ENCODE assay signal across 8 cellular contexts in the genomic region with DNA sequence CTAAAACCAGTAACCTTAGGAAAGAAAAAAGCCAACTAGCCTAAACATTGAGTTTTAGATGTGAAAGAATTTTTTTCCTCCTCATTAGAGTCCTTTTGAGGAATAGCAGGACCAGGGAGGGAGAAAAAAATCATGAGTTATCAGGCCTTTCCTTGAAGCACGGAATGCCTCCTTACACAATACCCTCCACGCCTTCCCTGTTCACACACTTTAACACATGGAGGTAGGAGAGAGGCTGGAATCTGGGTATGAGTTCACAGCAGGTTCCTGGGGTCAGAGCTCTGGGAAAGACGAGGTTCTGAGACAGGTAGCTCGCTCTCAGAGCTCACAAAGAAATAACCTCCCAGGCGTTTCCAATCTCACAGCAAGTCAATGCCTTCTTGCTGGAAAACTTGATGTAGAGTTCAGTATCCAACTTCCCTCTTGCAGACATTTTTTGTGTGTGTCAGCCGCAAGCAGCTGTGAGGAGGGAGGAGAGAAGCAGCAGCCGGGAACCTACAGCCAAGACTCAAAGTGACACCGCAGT. TPM values are rescaled to one million over a fixed set of nuclear protein-coding genes. Genes with fewer than 3 reads are reported as not detected.
DNase-seq lines count a peak whose midpoint lies in the region; ATAC-seq and TF ChIP-seq lines count a peak whose summit lies in the region.

No MANE protein-coding gene starts in this region.

- peaks cover 36% of the 10 kb centered on the region for H3K9me3 Mint-ChIP-seq in activated T-helper 2 cell treated with anti-CD3 and anti-CD28 coated beads, Interferon-gamma antibody, Interleukin-2, Interleukin-4, amounts not matched to agents 10 μg/mL and 5 μg/mL and 100 μg/mL, durations not matched to agents 14 hours and 24 hours and 36 hours

- H3K27ac Mint-ChIP-seq in activated T-helper 2 cell treated with anti-CD3 and anti-CD28 coated beads, Interferon-gamma antibody, Interleukin-2, Interleukin-4, amounts not matched to agents 10 μg/mL and 5 μg/mL and 100 μg/mL, durations not matched to agents 14 hours and 24 hours and 36 hours = peak overlapping the region; percentile 88

- H2AFZ ChIP-seq in DND-41 (ENCODE audit: low read depth, low read length) = peak overlapping the region; percentile 98
- peak overlapping the region; percentile 97 for H2AFZ ChIP-seq in smooth muscle cell (ENCODE audit: low read depth)

- H3K4me1 ChIP-seq in DND-41 (ENCODE audit: insufficient read depth, low read length) (peaks cover 27% of the 10 kb centered on the region), iPS-18a (ENCODE audit: control insufficient read depth, low read depth, low read length) (no peaks in the 10 kb centered on the region), smooth muscle cell (ENCODE audit: low read depth) (peaks cover 10% of the 10 kb centered on the region)

- peak; percentile 49; the same call in 2 of the 3 replicates for ATAC-seq in DND-41 (ENCODE audit: insufficient read depth, low read depth)
- ATAC-seq in HG02973 (IDR thresholded peaks at IDR 0.05; ENCODE audit: unreplicated experiment) = peak; percentile 34
- ATAC-seq in GM18858 (IDR thresholded peaks at IDR 0.05; ENCODE audit: unreplicated experiment) = no peak

- H3K9ac ChIP-seq in DND-41 (ENCODE audit: low read depth, low read length) (peak overlapping the region; percentile 65), iPS-18a (ENCODE audit: low read length) (peak overlapping the region; percentile 82), smooth muscle cell (ENCODE audit: low read depth) (peak overlapping the region; percentile 78)

- intact Hi-C loops in activated T-helper 2 cell treated with anti-CD3 and anti-CD28 coated beads, Interferon-gamma antibody, Interleukin-2, Interleukin-4, amounts not matched to agents 10 μg/mL and 5 μg/mL and 100 μg/mL, durations not matched to agents 14 hours and 24 hours and 36 hours (cut with micrococcal nuclease) = loop anchor here (1.0 to 2.0 kb wide), 4 partner anchors 59 to 312 kb away; a partner anchor contains a TSS

- H3F3A ChIP-seq in smooth muscle cell (ENCODE audit: low read depth) = no peaks in the 10 kb centered on the region

- TF ChIP-seq CTCF in DND-41 (IDR thresholded peaks at IDR 0.05; ENCODE audit: borderline replicate concordance, extremely low read depth, low read length, poor library complexity, severe bottlenecking) = no peak
- no peak for TF ChIP-seq CTCF in smooth muscle cell (IDR thresholded peaks at IDR 0.05; ENCODE audit: borderline replicate concordance, insufficient read depth, poor library complexity, severe bottlenecking)

- H3K4me3 ChIP-seq in DND-41 (ENCODE audit: low read depth in 1 of 2, low read length in 2 of 2) (peak overlapping the region; percentile 66 to 90), iPS-18a (ENCODE audit: low read length) (peak overlapping the region; percentile 94), smooth muscle cell (peak overlapping the region; percentile 85)

- peaks cover 41% of the 10 kb centered on the region for H3K79me2 ChIP-seq in DND-41 (ENCODE audit: insufficient read depth, low read length)
- H3K79me2 ChIP-seq in smooth muscle cell (ENCODE audit: low read depth) = peaks cover 5% of the 10 kb centered on the region

- DNase-seq in DND-41 (no peak), smooth muscle cell (lab: John Stamatoyannopoulos, UW; ENCODE audit: unreplicated experiment) (no peak), ACHN (no peak)
- DNase-seq in activated T-helper 2 cell treated with anti-CD3 and anti-CD28 coated beads, Interferon-gamma antibody, Interleukin-2, Interleukin-4, amounts not matched to agents 10 μg/mL and 5 μg/mL and 100 μg/mL, durations not matched to agents 14 hours and 24 hours and 36 hours (ENCODE audit: low spot score) = no peak
- DNase-seq in stimulated activated CD4-positive, alpha-beta T cell treated with anti-CD3 and anti-CD28 coated beads, Interleukin-4, amount 100 ng/mL, for 4 hours = no peak

- H3K36me3 ChIP-seq in DND-41 (ENCODE audit: insufficient read depth, low read length) (no peaks in the 10 kb centered on the region; the same call in 1 of the 2 replicates), iPS-18a (ENCODE audit: control insufficient read depth, low read depth, low read length) (no peaks in the 10 kb centered on the region), smooth muscle cell (ENCODE audit: low read depth) (no peaks in the 10 kb centered on the region)

- no peaks in the 10 kb centered on the region for H3K9me3 ChIP-seq in DND-41 (ENCODE audit: insufficient read depth, low read length, severe bottlenecking)
- H3K9me3 ChIP-seq in iPS-18a (ENCODE audit: control insufficient read depth, low read depth, low read length) = no peaks in the 10 kb centered on the region
- no peaks in the 10 kb centered on the region for H3K9me3 ChIP-seq in smooth muscle cell (replicated peaks; ENCODE audit: low read depth)

- H3K4me2 ChIP-seq in DND-41 (ENCODE audit: insufficient read depth, low read length) (peak overlapping the region; percentile 88), smooth muscle cell (peak overlapping the region; percentile 91)

- in situ Hi-C loops in ACHN (cut with HindIII; ENCODE audit: low pct_ligation_motif_present, low pct_unique_long_range_greater_than_20kb, low sequenced_read_pairs) = no loop called here

- H3K36me3 Mint-ChIP-seq in activated T-helper 2 cell treated with anti-CD3 and anti-CD28 coated beads, Interferon-gamma antibody, Interleukin-2, Interleukin-4, amounts not matched to agents 10 μg/mL and 5 μg/mL and 100 μg/mL, durations not matched to agents 14 hours and 24 hours and 36 hours (ENCODE audit: low read depth) = peaks cover 33% of the 10 kb centered on the region

- H3K27me3 ChIP-seq in DND-41 (ENCODE audit: insufficient read depth, low read length, poor library complexity) = no peaks in the 10 kb centered on the region
- no peaks in the 10 kb centered on the region for H3K27me3 ChIP-seq in iPS-18a (ENCODE audit: control insufficient read depth, insufficient read depth, low read length)
- no peaks in the 10 kb centered on the region for H3K27me3 ChIP-seq in smooth muscle cell (ENCODE audit: low read depth)

- 38% methylated on average over 8 of the region's 8 CpGs for WGBS in smooth muscle cell (ENCODE audit: low lambda C conversion rate)

- peak overlapping the region; percentile 96 for H3K4me3 Mint-ChIP-seq in activated T-helper 2 cell treated with anti-CD3 and anti-CD28 coated beads, Interferon-gamma antibody, Interleukin-2, Interleukin-4, amounts not matched to agents 10 μg/mL and 5 μg/mL and 100 μg/mL, durations not matched to agents 14 hours and 24 hours and 36 hours (ENCODE audit: low read depth)

- no peaks in the 10 kb centered on the region for H3K27me3 Mint-ChIP-seq in activated T-helper 2 cell treated with anti-CD3 and anti-CD28 coated beads, Interferon-gamma antibody, Interleukin-2, Interleukin-4, amounts not matched to agents 10 μg/mL and 5 μg/mL and 100 μg/mL, durations not matched to agents 14 hours and 24 hours and 36 hours (ENCODE audit: low read depth)

- H3K4me1 Mint-ChIP-seq in activated T-helper 2 cell treated with anti-CD3 and anti-CD28 coated beads, Interferon-gamma antibody, Interleukin-2, Interleukin-4, amounts not matched to agents 10 μg/mL and 5 μg/mL and 100 μg/mL, durations not matched to agents 14 hours and 24 hours and 36 hours (ENCODE audit: low read depth) = peaks cover 11% of the 10 kb centered on the region

- H3K27ac ChIP-seq in DND-41 (ENCODE audit: low read length) = peak overlapping the region; percentile 91
- H3K27ac ChIP-seq in iPS-18a (ENCODE audit: low read length) = no peak overlapping the region
- H3K27ac ChIP-seq in smooth muscle cell (ENCODE audit: low read depth) = peak overlapping the region; percentile 74

- H4K20me1 ChIP-seq in DND-41 (ENCODE audit: insufficient read depth, low read length) = no peaks in the 10 kb centered on the region
- no peaks in the 10 kb centered on the region for H4K20me1 ChIP-seq in smooth muscle cell (ENCODE audit: low read depth)

RNA-seq across cellular contexts. Expression of a gene that starts 0.7 kb away (rescaled TPM):
- 3.1 and 3.6 TPM in 2 replicates for total RNA-seq in activated T-helper 2 cell treated with anti-CD3 and anti-CD28 coated beads, Interferon-gamma antibody, Interleukin-2, Interleukin-4, amounts not matched to agents 10 μg/mL and 5 μg/mL and 100 μg/mL, durations not matched to agents 14 hours and 24 hours and 36 hours
- 2.5 and 5.0 TPM in 2 replicates for total RNA-seq in smooth muscle cell
- 1.7 and 3.3 TPM in 2 replicates for polyA plus RNA-seq in smooth muscle cell

RNA-seq across cellular contexts. Expression of a gene that starts 59.1 kb away (rescaled TPM):
- 2.7 and 3.0 TPM in 2 replicates for total RNA-seq in activated T-helper 2 cell treated with anti-CD3 and anti-CD28 coated beads, Interferon-gamma antibody, Interleukin-2, Interleukin-4, amounts not matched to agents 10 μg/mL and 5 μg/mL and 100 μg/mL, durations not matched to agents 14 hours and 24 hours and 36 hours
- 3.6 and 10.9 TPM in 2 replicates for total RNA-seq in smooth muscle cell
- 3.1 and 3.8 TPM in 2 replicates for polyA plus RNA-seq in smooth muscle cell
